8 cellular contexts compared by ENCODE assay signal in genomic region chr1:115829023-115829674, GRCh38. TPM values are rescaled to one million over a fixed set of nuclear protein-coding genes. Genes with fewer than 3 reads are reported as not detected.
DNase-seq lines count a peak whose midpoint lies in the region; ATAC-seq and TF ChIP-seq lines count a peak whose summit lies in the region.

No MANE protein-coding gene starts in this region.

- peaks cover 53% of the 10 kb centered on the region for H3K27me3 Mint-ChIP-seq in activated naive CD8-positive, alpha-beta T cell

- no peak overlapping the region for H3K27ac ChIP-seq in heart left ventricle
- H3K27ac ChIP-seq in right cardiac atrium (ENCODE audit: low read length), result no peak overlapping the region

- peak in 3 of 5 donors; percentile 30 to 60 (median 42) for DNase-seq in heart left ventricle
- no peak for DNase-seq in cardiac septum (ENCODE audit: low spot score)
- peak in 1 of 3 donors; percentile 19 for DNase-seq in right cardiac atrium
- peak; percentile 77 for DNase-seq in skeletal muscle cell (ENCODE audit: low read depth)

- no peaks in the 10 kb centered on the region for H3K9me3 Mint-ChIP-seq in activated naive CD8-positive, alpha-beta T cell (ENCODE audit: low read depth)

- H3K9me3 ChIP-seq in heart left ventricle (no peaks in the 10 kb centered on the region), right cardiac atrium (ENCODE audit: control insufficient read depth, low read length) (no peaks in the 10 kb centered on the region)

- H3K36me3 ChIP-seq in heart left ventricle, result no peaks in the 10 kb centered on the region

- H3K27me3 ChIP-seq in heart left ventricle (peaks cover 0 to 35% (median 6%) of the 10 kb centered on the region in 9 donors), right cardiac atrium (ENCODE audit: control insufficient read depth, insufficient read depth) (no peaks in the 10 kb centered on the region)

- no peaks in the 10 kb centered on the region for H3K36me3 Mint-ChIP-seq in activated naive CD8-positive, alpha-beta T cell

- H3K4me3 Mint-ChIP-seq in activated naive CD8-positive, alpha-beta T cell, result peak overlapping the region; percentile 84

- intact Hi-C loops in heart left ventricle (cut with DNase I) (no loop called here), cardiac septum (cut with DNase I) (no loop called here), right cardiac atrium (cut with DNase I) (no loop called here)

- TF ChIP-seq CTCF in heart left ventricle (IDR thresholded peaks at IDR 0.05), result no peak

- no peak for TF ChIP-seq POLR2A in heart left ventricle (IDR thresholded peaks at IDR 0.05)

- WGBS in heart left ventricle, 4 donors, result 79 to 84% (median 80%) methylated on average over 20 of the region's 20 CpGs
- 81% methylated on average over 20 of the region's 20 CpGs for WGBS in right cardiac atrium

- peaks cover 7% of the 10 kb centered on the region for H3K4me1 Mint-ChIP-seq in activated naive CD8-positive, alpha-beta T cell (ENCODE audit: low read depth)

- H3K4me1 ChIP-seq in heart left ventricle (peaks cover 0 to 18% (median 2%) of the 10 kb centered on the region in 12 donors), right cardiac atrium (ENCODE audit: control insufficient read depth, insufficient read depth, low read length) (no peaks in the 10 kb centered on the region)

- no peak overlapping the region for H3K27ac Mint-ChIP-seq in activated naive CD8-positive, alpha-beta T cell

- peak in 3 of 4 donors; percentile 68 to 82 (median 68) for ATAC-seq in heart left ventricle
- peak; percentile 76 to 81 for ATAC-seq in right cardiac atrium
- no peak for ATAC-seq in HG02973 (IDR thresholded peaks at IDR 0.05; ENCODE audit: unreplicated experiment)
- ATAC-seq in GM18909 (IDR thresholded peaks at IDR 0.05; ENCODE audit: poor library complexity, unreplicated experiment), result no peak
- no peak for ATAC-seq in GM21447 (IDR thresholded peaks at IDR 0.05; ENCODE audit: unreplicated experiment)

- H3K4me3 ChIP-seq in heart left ventricle (peak overlapping the region in 10 of 12 donors; percentile 45 to 63 (median 56)), right cardiac atrium (ENCODE audit: low read length) (peak overlapping the region; percentile 37), skeletal muscle cell (ENCODE audit: low read depth, low read length) (peak overlapping the region; percentile 17)

RNA-seq across cellular contexts. Expression of gene NHLH2, which starts 11.8 kb away (rescaled TPM):
- total RNA-seq in heart left ventricle, result not detected
- polyA plus RNA-seq in heart left ventricle, result not detected
- total RNA-seq in cardiac septum, result 0.22 TPM
- not detected for total RNA-seq in right cardiac atrium
- not detected for polyA plus RNA-seq in right cardiac atrium

Comparison
In these comparisons a context has a peak if more than half of its experiments do, and no peak if none do; other contexts are left out.
1. ATAC-seq: peak in heart left ventricle (3 of 4) and right cardiac atrium (2 of 2); none in HG02973 (single experiment), GM18909 (single experiment) and GM21447 (single experiment).
2. Peak in every context shown above with its lines, with median percentiles within 50 percentile points of each other: H3K4me3 ChIP-seq.